Comparison of ENCODE assay signal across 26 cellular contexts in the genomic region with DNA sequence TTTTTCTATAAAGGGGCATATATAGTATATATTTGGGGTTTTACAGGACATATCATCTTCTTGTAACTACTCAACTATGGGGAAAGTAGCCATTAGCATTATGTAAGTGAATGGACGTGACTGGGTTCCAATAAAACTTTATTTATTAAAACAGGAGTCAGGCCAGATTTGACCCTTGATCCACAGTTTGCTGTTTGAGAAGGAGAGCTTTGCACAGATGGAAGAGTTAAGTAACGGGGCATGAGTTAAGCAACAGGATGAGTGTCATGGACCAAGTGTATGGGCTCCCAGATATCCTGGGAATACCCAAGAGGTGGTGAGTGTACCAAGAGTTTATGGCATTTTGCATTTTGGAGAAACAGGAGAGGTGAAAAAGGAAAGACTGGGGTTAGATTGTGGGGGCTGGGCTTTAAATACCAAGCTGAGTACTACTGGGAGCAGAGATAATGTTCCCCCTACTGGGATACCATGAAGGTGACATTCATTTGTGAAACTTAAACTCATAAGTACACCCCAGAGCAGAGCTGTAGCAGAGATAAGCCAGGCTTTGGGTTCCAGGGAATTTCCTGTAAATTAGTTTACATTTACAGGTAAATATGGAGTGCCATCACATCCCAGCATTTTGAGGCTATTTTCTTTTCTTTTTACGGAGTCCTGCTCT. TPM values are rescaled to one million over a fixed set of nuclear protein-coding genes. Genes with fewer than 3 reads are reported as not detected.
"Had no signal": no experiment of that assay in that cellular context is flagged by ENCODE, and none has a peak within 500 bp of the region (broad histone marks: within the 10 kb centered on the region; RNA-seq: fewer than 3 reads in every experiment).

No MANE protein-coding gene starts in this region.

- H3K4me3 ChIP-seq: adrenal gland, colonic mucosa, pancreas, psoas muscle, right atrium auricular region, thyroid gland, upper lobe of right lung had no signal

- DNase-seq: activated CD4-positive, alpha-beta T cell treated with anti-CD3 and anti-CD28 coated beads, Interleukin-2, amount 50 U/mL, for 4 hours; activated CD8-positive, alpha-beta memory T cell treated with anti-CD3 and anti-CD28 coated beads for 24 hours; activated CD8-positive, alpha-beta memory T cell treated with anti-CD3 and anti-CD28 coated beads, Interleukin-2, amount 50 U/mL, for 4 hours; activated naive CD4-positive, alpha-beta T cell; activated T-cell treated with anti-CD3 and anti-CD28 coated beads, Interleukin-2, amount 50 U/mL, for 24 hours; adrenal gland; colonic mucosa; hypothalamus; left cardiac atrium; pancreas; psoas muscle; stimulated activated CD4-positive, alpha-beta T cell treated with anti-CD3 and anti-CD28 coated beads, Interleukin-12 subunit alpha, Interleukin-12 subunit beta, amount 100 ng/mL, for 4 hours; stimulated activated CD4-positive, alpha-beta T cell treated with anti-CD3 and anti-CD28 coated beads, Interleukin-4, amount 100 ng/mL, for 4 hours; substantia nigra; T-cell; thyroid gland; upper lobe of right lung had no signal

- H3K9me3 ChIP-seq: adrenal gland, colonic mucosa, neutrophil, pancreas, psoas muscle, right atrium auricular region, thyroid gland, upper lobe of right lung had no signal

- FAIRE-seq: astrocyte, frontal cortex, pancreas, TTC549 had no signal

- H3K27me3 ChIP-seq: adrenal gland, pancreas, right atrium auricular region, thyroid gland, upper lobe of right lung had no signal

- H3K4me1 ChIP-seq: adrenal gland, colonic mucosa, pancreas, psoas muscle, right atrium auricular region, thyroid gland, upper lobe of right lung had no signal

- H3K27ac ChIP-seq: adrenal gland, colonic mucosa, epithelial cell of prostate, neutrophil, pancreas, psoas muscle, right atrium auricular region, thyroid gland, upper lobe of right lung had no signal

- H3K36me3 ChIP-seq: adrenal gland, colonic mucosa, neutrophil, pancreas, right atrium auricular region, thyroid gland, upper lobe of right lung had no signal

- ATAC-seq: pancreas, psoas muscle, T-cell, upper lobe of right lung had no signal

RNA-seq across cellular contexts. Expression of gene SCUBE3, which starts 18.5 kb away (rescaled TPM):
- total RNA-seq: activated T-helper 2 cell treated with anti-CD3 and anti-CD28 coated beads, Interferon-gamma antibody, Interleukin-2, Interleukin-4, amounts not matched to agents 10 μg/mL and 5 μg/mL and 100 μg/mL, durations not matched to agents 14 hours and 24 hours and 36 hours had no signal

RNA-seq across cellular contexts. Expression of gene TCP11, which starts 54.1 kb away (rescaled TPM):
- total RNA-seq: activated T-helper 2 cell treated with anti-CD3 and anti-CD28 coated beads, Interferon-gamma antibody, Interleukin-2, Interleukin-4, amounts not matched to agents 10 μg/mL and 5 μg/mL and 100 μg/mL, durations not matched to agents 14 hours and 24 hours and 36 hours; astrocyte; colonic mucosa; left cardiac atrium; myocyte; psoas muscle; right atrium auricular region; skeletal muscle tissue; T-cell; upper lobe of right lung had no signal
